Comparison of ENCODE assay signal across 30 cellular contexts in the genomic region with DNA sequence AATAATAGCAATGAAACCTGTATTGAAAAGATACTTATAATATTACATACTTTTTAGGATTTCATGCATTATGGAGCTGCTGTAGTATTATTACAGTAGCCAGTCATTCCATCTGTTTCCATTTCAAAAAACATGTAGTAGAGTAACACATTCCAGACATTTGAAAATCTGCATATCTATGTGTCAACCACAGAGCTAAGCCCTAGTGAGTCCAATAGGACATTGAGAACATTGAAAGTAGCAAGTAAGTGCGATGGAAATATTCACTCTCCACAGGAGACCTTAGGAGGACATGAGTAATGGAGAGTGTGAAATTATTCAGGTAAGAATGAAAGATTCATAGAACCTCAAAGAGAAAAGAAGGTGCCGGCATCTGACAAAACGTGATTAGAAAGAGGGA. TPM values are rescaled to one million over a fixed set of nuclear protein-coding genes. Genes with fewer than 3 reads are reported as not detected.
"Had no signal": no experiment of that assay in that cellular context is flagged by ENCODE, and none has a peak within 500 bp of the region (broad histone marks: within the 10 kb centered on the region; RNA-seq: fewer than 3 reads in every experiment).

No MANE protein-coding gene starts in this region.

- ATAC-seq: activated CD8-positive, alpha-beta memory T cell treated with anti-CD3 and anti-CD28 coated beads, Interleukin-2, amount 10 ng/mL, durations not matched to agents 7 days and 5 days; activated CD8-positive, alpha-beta T cell treated with anti-CD3 and anti-CD28 coated beads for 36 hours; esophagus mucosa; left lung; natural killer cell; psoas muscle; stimulated activated memory B cell treated with anti-CD40 and anti-IgM and Interleukin-4, amounts not matched to agents 10 μg/mL and 1 μg/mL and 100 μg/mL, for 72 hours had no signal

- H3K36me3 Mint-ChIP-seq: natural killer cell had no signal

- H3K36me3 ChIP-seq: ovary had no signal

- H3K27ac ChIP-seq: adrenal gland, ascending aorta, brain microvascular endothelial cell, left lung, neutrophil, ovary, psoas muscle, right atrium auricular region, thoracic aorta, upper lobe of left lung had no signal

- H3K9me3 Mint-ChIP-seq: activated B cell treated with CpG ODN at 0.5 μM for 24 hours; activated CD4-positive, alpha-beta T cell treated with anti-CD3 and anti-CD28 coated beads, Interleukin-2, amount 10 ng/mL, durations not matched to agents 24 days and 14 days; activated CD8-positive, alpha-beta T cell treated with anti-CD3 and anti-CD28 coated beads for 36 hours; activated T-helper 2 cell treated with anti-CD3 and anti-CD28 coated beads, Interferon-gamma antibody, Interleukin-2, Interleukin-4, amounts not matched to agents 10 μg/mL and 5 μg/mL and 100 μg/mL, durations not matched to agents 14 hours and 24 hours and 36 hours; dendritic cell treated with granulocyte-macrophage colony-stimulating factor and Interleukin-4, amounts not matched to agents 40 ng/mL and 50 ng/mL, for 4 days; immature natural killer cell; mesothelial cell of epicardium; natural killer cell; stimulated activated memory B cell treated with anti-CD40 and anti-IgM and Interleukin-4, amounts not matched to agents 10 μg/mL and 1 μg/mL and 100 μg/mL, for 72 hours had no signal

- H3K4me1 ChIP-seq: adrenal gland, ascending aorta, left lung, psoas muscle, right atrium auricular region, upper lobe of left lung had no signal

- DNase-seq: activated B cell treated with CpG ODN at 0.5 μM for 24 hours; activated CD4-positive, alpha-beta T cell treated with anti-CD3 and anti-CD28 coated beads, Interleukin-2, amount 10 ng/mL, durations not matched to agents 24 days and 14 days; activated CD8-positive, alpha-beta memory T cell treated with anti-CD3 and anti-CD28 coated beads, Interleukin-2, amount 10 ng/mL, durations not matched to agents 7 days and 5 days; activated CD8-positive, alpha-beta T cell treated with anti-CD3 and anti-CD28 coated beads for 36 hours; activated naive CD4-positive, alpha-beta T cell; adrenal gland; brain microvascular endothelial cell; caudate nucleus; effector CD8-positive, alpha-beta T cell; foreskin melanocyte; immature natural killer cell; kidney glomerular epithelial cell; left lung; natural killer cell; ovary; psoas muscle; stimulated activated CD4-positive, alpha-beta T cell treated with anti-CD3 and anti-CD28 coated beads, Interleukin-1b, Interleukin-23, amount 100 ng/mL, for 48 hours; T-helper 9 cell; upper lobe of left lung had no signal

- H3K4me3 ChIP-seq: adrenal gland, ascending aorta, left lung, lung, ovary, psoas muscle, right atrium auricular region, thoracic aorta, upper lobe of left lung had no signal

- H3K9me3 ChIP-seq: adrenal gland, ascending aorta, left lung, neutrophil, ovary, psoas muscle, right atrium auricular region, thoracic aorta, upper lobe of left lung had no signal

- H3K4me3 Mint-ChIP-seq: activated B cell treated with CpG ODN at 0.5 μM for 24 hours; activated CD4-positive, alpha-beta T cell treated with anti-CD3 and anti-CD28 coated beads, Interleukin-2, amount 10 ng/mL, durations not matched to agents 24 days and 14 days; activated CD8-positive, alpha-beta memory T cell treated with anti-CD3 and anti-CD28 coated beads, Interleukin-2, amount 10 ng/mL, durations not matched to agents 7 days and 5 days; activated CD8-positive, alpha-beta T cell treated with anti-CD3 and anti-CD28 coated beads for 36 hours; dendritic cell treated with granulocyte-macrophage colony-stimulating factor and Interleukin-4, amounts not matched to agents 40 ng/mL and 50 ng/mL, for 4 days; immature natural killer cell; mesothelial cell of epicardium; natural killer cell; stimulated activated memory B cell treated with anti-CD40 and anti-IgM and Interleukin-4, amounts not matched to agents 10 μg/mL and 1 μg/mL and 100 μg/mL, for 72 hours had no signal

- H3K4me1 Mint-ChIP-seq: activated B cell treated with CpG ODN at 0.5 μM for 24 hours; activated CD8-positive, alpha-beta memory T cell treated with anti-CD3 and anti-CD28 coated beads, Interleukin-2, amount 10 ng/mL, durations not matched to agents 7 days and 5 days; immature natural killer cell; mesothelial cell of epicardium; natural killer cell; stimulated activated memory B cell treated with anti-CD40 and anti-IgM and Interleukin-4, amounts not matched to agents 10 μg/mL and 1 μg/mL and 100 μg/mL, for 72 hours had no signal

- H3K27ac Mint-ChIP-seq: activated B cell treated with CpG ODN at 0.5 μM for 24 hours; activated CD4-positive, alpha-beta T cell treated with anti-CD3 and anti-CD28 coated beads, Interleukin-2, amount 10 ng/mL, durations not matched to agents 24 days and 14 days; activated CD8-positive, alpha-beta memory T cell treated with anti-CD3 and anti-CD28 coated beads, Interleukin-2, amount 10 ng/mL, durations not matched to agents 7 days and 5 days; activated CD8-positive, alpha-beta T cell treated with anti-CD3 and anti-CD28 coated beads for 36 hours; activated T-helper 2 cell treated with anti-CD3 and anti-CD28 coated beads, Interferon-gamma antibody, Interleukin-2, Interleukin-4, amounts not matched to agents 10 μg/mL and 5 μg/mL and 100 μg/mL, durations not matched to agents 14 hours and 24 hours and 36 hours; dendritic cell treated with granulocyte-macrophage colony-stimulating factor and Interleukin-4, amounts not matched to agents 40 ng/mL and 50 ng/mL, for 4 days; immature natural killer cell; mesothelial cell of epicardium; natural killer cell; stimulated activated memory B cell treated with anti-CD40 and anti-IgM and Interleukin-4, amounts not matched to agents 10 μg/mL and 1 μg/mL and 100 μg/mL, for 72 hours had no signal

- H3K27me3 ChIP-seq: adrenal gland, ascending aorta, brain microvascular endothelial cell, left lung, neutrophil, ovary, right atrium auricular region, upper lobe of left lung had no signal

- H3K27me3 Mint-ChIP-seq: activated B cell treated with CpG ODN at 0.5 μM for 24 hours; activated CD4-positive, alpha-beta T cell treated with anti-CD3 and anti-CD28 coated beads, Interleukin-2, amount 10 ng/mL, durations not matched to agents 24 days and 14 days; activated CD8-positive, alpha-beta memory T cell treated with anti-CD3 and anti-CD28 coated beads, Interleukin-2, amount 10 ng/mL, durations not matched to agents 7 days and 5 days; activated CD8-positive, alpha-beta T cell treated with anti-CD3 and anti-CD28 coated beads for 36 hours; dendritic cell treated with granulocyte-macrophage colony-stimulating factor and Interleukin-4, amounts not matched to agents 40 ng/mL and 50 ng/mL, for 4 days; stimulated activated memory B cell treated with anti-CD40 and anti-IgM and Interleukin-4, amounts not matched to agents 10 μg/mL and 1 μg/mL and 100 μg/mL, for 72 hours had no signal

RNA-seq across cellular contexts. Expression of a gene that starts 29.3 kb away (rescaled TPM):
- total RNA-seq: activated B cell treated with CpG ODN at 0.5 μM for 24 hours; activated CD4-positive, alpha-beta T cell treated with anti-CD3 and anti-CD28 coated beads, Interleukin-2, amount 10 ng/mL, durations not matched to agents 24 days and 14 days; activated CD8-positive, alpha-beta memory T cell treated with anti-CD3 and anti-CD28 coated beads, Interleukin-2, amount 10 ng/mL, durations not matched to agents 7 days and 5 days; activated CD8-positive, alpha-beta T cell treated with anti-CD3 and anti-CD28 coated beads for 36 hours; activated T-helper 2 cell treated with anti-CD3 and anti-CD28 coated beads, Interferon-gamma antibody, Interleukin-2, Interleukin-4, amounts not matched to agents 10 μg/mL and 5 μg/mL and 100 μg/mL, durations not matched to agents 14 hours and 24 hours and 36 hours; natural killer cell; T-helper 1 cell treated with Interleukin-12 subunit alpha and Interleukin-12 subunit beta and Interleukin-4 antibody, amounts not matched to agents 30 ng/mL and 1 ng/mL, for 36 hours had no signal
- polyA plus RNA-seq: immature natural killer cell had no signal
